ENCODE assay signal across 9 cellular contexts in genomic region chr16:28977703-28978641, GRCh38. TPM values are rescaled to one million over a fixed set of nuclear protein-coding genes. Genes with fewer than 3 reads are reported as not detected.
A peak's percentile ranks its signal among the peaks of the same experiment; 100 is the strongest.
DNase-seq lines count a peak whose midpoint lies in the region; ATAC-seq lines count a peak whose summit lies in the region.
"Had no signal": no experiment of that assay in that cellular context is flagged by ENCODE, and none has a peak within 500 bp of the region (broad histone marks: within the 10 kb centered on the region; RNA-seq: fewer than 3 reads in every experiment).

No MANE protein-coding gene starts in this region.

- ATAC-seq in naive B cell (ENCODE audit: low read depth in 2 of 2) (no peak), HG02763 (IDR thresholded peaks at IDR 0.05; ENCODE audit: unreplicated experiment) (no peak), GM19455 (IDR thresholded peaks at IDR 0.05; ENCODE audit: unreplicated experiment) (no peak)
- ATAC-seq in effector memory CD8-positive, alpha-beta T cell (replicated peaks) = no peak

- peak overlapping the region; percentile 18 for H3K27ac Mint-ChIP-seq in activated naive CD8-positive, alpha-beta T cell treated with anti-CD3 and anti-CD28 coated beads for 36 hours
- H3K27ac Mint-ChIP-seq in naive B cell = peak overlapping the region in 3 of 6 donors; percentile 21 to 80 (median 30)
- H3K27ac Mint-ChIP-seq in effector memory CD8-positive, alpha-beta T cell = no peak overlapping the region

- no peaks in the 10 kb centered on the region for H3K27me3 Mint-ChIP-seq in activated naive CD8-positive, alpha-beta T cell treated with anti-CD3 and anti-CD28 coated beads for 36 hours
- no peaks in the 10 kb centered on the region for H3K27me3 Mint-ChIP-seq in naive B cell
- H3K27me3 Mint-ChIP-seq in effector memory CD8-positive, alpha-beta T cell = no peaks in the 10 kb centered on the region

- H3K4me3 Mint-ChIP-seq in activated naive CD8-positive, alpha-beta T cell treated with anti-CD3 and anti-CD28 coated beads for 36 hours = no peak overlapping the region
- peak overlapping the region in 4 of 8 donors; percentile 25 to 79 (median 58) for H3K4me3 Mint-ChIP-seq in naive B cell
- no peak overlapping the region for H3K4me3 Mint-ChIP-seq in effector memory CD8-positive, alpha-beta T cell

- H3K9me3 Mint-ChIP-seq in activated naive CD8-positive, alpha-beta T cell treated with anti-CD3 and anti-CD28 coated beads for 36 hours = peaks cover 3% of the 10 kb centered on the region
- H3K9me3 Mint-ChIP-seq in naive B cell = peaks cover 0 to 4% (median 0%) of the 10 kb centered on the region in 7 donors
- no peaks in the 10 kb centered on the region for H3K9me3 Mint-ChIP-seq in effector memory CD8-positive, alpha-beta T cell

- DNase-seq in DMS53 (lab: John Stamatoyannopoulos, UW) = peak; percentile 50
- peak; percentile 54 for DNase-seq in HT-29 (ENCODE audit: low spot score)
- DNase-seq in activated naive CD8-positive, alpha-beta T cell treated with anti-CD3 and anti-CD28 coated beads for 36 hours = no peak
- peak; percentile 36 for DNase-seq in naive B cell
- DNase-seq in effector memory CD8-positive, alpha-beta T cell = no peak
- DNase-seq: occipital lobe had no signal

- peaks cover 28% of the 10 kb centered on the region for H3K36me3 Mint-ChIP-seq in activated naive CD8-positive, alpha-beta T cell treated with anti-CD3 and anti-CD28 coated beads for 36 hours
- H3K36me3 Mint-ChIP-seq in naive B cell = peaks cover 4 to 20% of the 10 kb centered on the region in 2 donors
- peaks cover 24% of the 10 kb centered on the region for H3K36me3 Mint-ChIP-seq in effector memory CD8-positive, alpha-beta T cell (ENCODE audit: insufficient read depth)

- H3K4me1 Mint-ChIP-seq in activated naive CD8-positive, alpha-beta T cell treated with anti-CD3 and anti-CD28 coated beads for 36 hours = peaks cover 27% of the 10 kb centered on the region
- peaks cover 30 to 46% (median 38%) of the 10 kb centered on the region in 3 donors for H3K4me1 Mint-ChIP-seq in naive B cell
- peaks cover 33 to 36% of the 10 kb centered on the region in 2 donors for H3K4me1 Mint-ChIP-seq in effector memory CD8-positive, alpha-beta T cell (ENCODE audit: low read depth in 2 of 2)

RNA-seq across cellular contexts. Expression of gene SPNS1, which starts 3.4 kb away (rescaled TPM):
- total RNA-seq in HT-29 (2014; rRNA removed; shearing (Covaris generic)) = 79.6 and 88.8 TPM in 2 replicates
- 10 to 100 TPM; 24.4 to 26.3 TPM for total RNA-seq in activated naive CD8-positive, alpha-beta T cell treated with anti-CD3 and anti-CD28 coated beads for 36 hours
- 10 to 100 TPM; 11.4 to 29.9 (median 19.0) TPM for polyA plus RNA-seq in naive B cell (ENCODE audit: low read depth in 6 of 6)

RNA-seq across cellular contexts. Expression of gene LAT, which starts 6.9 kb away (rescaled TPM):
- total RNA-seq in HT-29 (2014; rRNA removed; shearing (Covaris generic)) = 14.8 and 22.7 TPM in 2 replicates
- 100 to 1,000 TPM; 159 to 175 TPM for total RNA-seq in activated naive CD8-positive, alpha-beta T cell treated with anti-CD3 and anti-CD28 coated beads for 36 hours
- polyA plus RNA-seq in naive B cell (ENCODE audit: low read depth in 6 of 6) = 1 to 10 TPM in 4 of 6 donors, under 1 TPM in 2; 0.29 to 3.7 (median 1.6) TPM

RNA-seq across cellular contexts. Expression of gene NFATC2IP, which starts 27.2 kb away (rescaled TPM):
- total RNA-seq in HT-29 (2014; rRNA removed; shearing (Covaris generic)) = 54.8 and 66.3 TPM in 2 replicates
- total RNA-seq in activated naive CD8-positive, alpha-beta T cell treated with anti-CD3 and anti-CD28 coated beads for 36 hours = 10 to 100 TPM; 65.6 to 74.4 TPM
- 10 to 100 TPM; 17.8 to 32.2 (median 24.2) TPM for polyA plus RNA-seq in naive B cell (ENCODE audit: low read depth in 6 of 6)

RNA-seq across cellular contexts. Expression of gene CD19, which starts 46.2 kb away (rescaled TPM):
- not detected in 2 replicates for total RNA-seq in HT-29 (2014; rRNA removed; shearing (Covaris generic))
- 1 to 10 TPM; 2.1 to 2.6 TPM for total RNA-seq in activated naive CD8-positive, alpha-beta T cell treated with anti-CD3 and anti-CD28 coated beads for 36 hours
- polyA plus RNA-seq in naive B cell (ENCODE audit: low read depth in 6 of 6) = 100 to 1,000 TPM; 280 to 597 (median 354) TPM
- total RNA-seq: occipital lobe, ureter had no signal

RNA-seq across cellular contexts. Expression of gene RABEP2, which starts 52.9 kb away (rescaled TPM):
- total RNA-seq in HT-29 (2014; rRNA removed; shearing (Covaris generic)) = 47.3 and 59.1 TPM in 2 replicates
- 10 to 100 TPM; 11.4 to 12.5 TPM for total RNA-seq in activated naive CD8-positive, alpha-beta T cell treated with anti-CD3 and anti-CD28 coated beads for 36 hours
- 10 to 100 TPM in 5 of 6 donors, 1 to 10 TPM in 1; 6.9 to 40.4 (median 21.2) TPM for polyA plus RNA-seq in naive B cell (ENCODE audit: low read depth in 6 of 6)

Comparison
In these comparisons a context has a peak if more than half of its experiments do, and no peak if none do; other contexts are left out.
1. DNase-seq: peak in DMS53 (single experiment), HT-29 (single experiment) and naive B cell (single experiment); none in activated naive CD8-positive, alpha-beta T cell treated with anti-CD3 and anti-CD28 coated beads for 36 hours (single experiment) and effector memory CD8-positive, alpha-beta T cell (0 of 3).